ENCODE assay signal across 17 cellular contexts in genomic region chr11:118343248-118343647, GRCh38. TPM values are rescaled to one million over a fixed set of nuclear protein-coding genes. Genes with fewer than 3 reads are reported as not detected.
A peak's percentile ranks its signal among the peaks of the same experiment; 100 is the strongest.
DNase-seq lines count a peak whose midpoint lies in the region; ATAC-seq and TF ChIP-seq lines count a peak whose summit lies in the region.
"Had no signal": no experiment of that assay in that cellular context is flagged by ENCODE, and none has a peak within 500 bp of the region (broad histone marks: within the 10 kb centered on the region; RNA-seq: fewer than 3 reads in every experiment).

No MANE protein-coding gene starts in this region.

- peak overlapping the region; percentile 90 for H3K4me3 Mint-ChIP-seq in activated CD4-positive, alpha-beta T cell treated with anti-CD3 and anti-CD28 coated beads, Interleukin-2, amount 10 ng/mL, durations not matched to agents 24 days and 14 days
- peak overlapping the region; percentile 94 for H3K4me3 Mint-ChIP-seq in activated naive CD8-positive, alpha-beta T cell treated with anti-CD3 and anti-CD28 coated beads for 36 hours
- peak overlapping the region; percentile 89 for H3K4me3 Mint-ChIP-seq in stimulated activated naive CD8-positive, alpha-beta T cell treated with anti-CD3 and anti-CD28 coated beads, Interleukin-15, Interleukin-2, amounts not matched to agents 100 ng/mL and 50 ng/mL, for 24 hours

- H3K4me3 ChIP-seq in foreskin fibroblast (ENCODE audit: low read depth in 1 of 2, low read length in 2 of 2) = no peak overlapping the region
- H3K4me3 ChIP-seq: body of pancreas, dorsolateral prefrontal cortex, hepatocyte had no signal

- peaks cover 54% of the 10 kb centered on the region for H3K36me3 Mint-ChIP-seq in activated CD4-positive, alpha-beta T cell treated with anti-CD3 and anti-CD28 coated beads, Interleukin-2, amount 10 ng/mL, durations not matched to agents 24 days and 14 days (ENCODE audit: low read depth)
- H3K36me3 Mint-ChIP-seq in activated naive CD8-positive, alpha-beta T cell treated with anti-CD3 and anti-CD28 coated beads for 36 hours = peaks cover 66% of the 10 kb centered on the region
- peaks cover 54% of the 10 kb centered on the region for H3K36me3 Mint-ChIP-seq in stimulated activated naive CD8-positive, alpha-beta T cell treated with anti-CD3 and anti-CD28 coated beads, Interleukin-15, Interleukin-2, amounts not matched to agents 100 ng/mL and 50 ng/mL, for 24 hours (ENCODE audit: low read depth)

- peaks cover 3% of the 10 kb centered on the region for H3K9me3 Mint-ChIP-seq in activated CD4-positive, alpha-beta T cell treated with anti-CD3 and anti-CD28 coated beads, Interleukin-2, amount 10 ng/mL, durations not matched to agents 24 days and 14 days
- H3K9me3 Mint-ChIP-seq in activated naive CD8-positive, alpha-beta T cell treated with anti-CD3 and anti-CD28 coated beads for 36 hours = no peaks in the 10 kb centered on the region
- H3K9me3 Mint-ChIP-seq in stimulated activated naive CD8-positive, alpha-beta T cell treated with anti-CD3 and anti-CD28 coated beads, Interleukin-15, Interleukin-2, amounts not matched to agents 100 ng/mL and 50 ng/mL, for 24 hours = no peaks in the 10 kb centered on the region

- H3K27me3 Mint-ChIP-seq in activated CD4-positive, alpha-beta T cell treated with anti-CD3 and anti-CD28 coated beads, Interleukin-2, amount 10 ng/mL, durations not matched to agents 24 days and 14 days = no peaks in the 10 kb centered on the region
- H3K27me3 Mint-ChIP-seq in activated naive CD8-positive, alpha-beta T cell treated with anti-CD3 and anti-CD28 coated beads for 36 hours = no peaks in the 10 kb centered on the region
- H3K27me3 Mint-ChIP-seq in stimulated activated naive CD8-positive, alpha-beta T cell treated with anti-CD3 and anti-CD28 coated beads, Interleukin-15, Interleukin-2, amounts not matched to agents 100 ng/mL and 50 ng/mL, for 24 hours = no peaks in the 10 kb centered on the region

- peak overlapping the region; percentile 100 for H3K27ac Mint-ChIP-seq in activated CD4-positive, alpha-beta T cell treated with anti-CD3 and anti-CD28 coated beads, Interleukin-2, amount 10 ng/mL, durations not matched to agents 24 days and 14 days
- peak overlapping the region; percentile 98 for H3K27ac Mint-ChIP-seq in activated naive CD8-positive, alpha-beta T cell treated with anti-CD3 and anti-CD28 coated beads for 36 hours
- H3K27ac Mint-ChIP-seq in stimulated activated naive CD8-positive, alpha-beta T cell treated with anti-CD3 and anti-CD28 coated beads, Interleukin-15, Interleukin-2, amounts not matched to agents 100 ng/mL and 50 ng/mL, for 24 hours = peak overlapping the region; percentile 98

- peak; percentile 74 for DNase-seq in activated effector memory CD4-positive, alpha-beta T cell treated with anti-CD3 and anti-CD28 coated beads, Interleukin-2, amount 50 U/mL, for 16 hours
- no peak for DNase-seq in activated effector memory CD4-positive, alpha-beta T cell treated with Interleukin-2 at 50 U/mL for 16 hours
- DNase-seq in activated CD4-positive, alpha-beta T cell treated with anti-CD3 and anti-CD28 coated beads, Interleukin-2, amount 10 ng/mL, durations not matched to agents 24 days and 14 days = peak; percentile 77
- DNase-seq in activated naive CD8-positive, alpha-beta T cell treated with anti-CD3 and anti-CD28 coated beads for 36 hours = peak; percentile 38
- no peak for DNase-seq in dedifferentiated amniotic fluid mesenchymal stem cell (ENCODE audit: extremely low spot score)
- DNase-seq in foreskin fibroblast = no peak
- DNase-seq in sciatic nerve (ENCODE audit: low spot score) = no peak
- DNase-seq: body of pancreas, dorsolateral prefrontal cortex, NCI-H2029, NCI-H526, right cardiac atrium, SK-N-SH had no signal

- no peak for TF ChIP-seq CTCF in foreskin fibroblast (IDR thresholded peaks at IDR 0.05; ENCODE audit: low read depth, low read length)

- intact Hi-C loops in activated CD4-positive, alpha-beta T cell treated with anti-CD3 and anti-CD28 coated beads, Interleukin-2, amount 10 ng/mL, durations not matched to agents 24 days and 14 days (cut with micrococcal nuclease) = loop anchor here (2.0 to 10.0 kb wide), 5 partner anchors 94 to 528 kb away; partner anchors contain the start of gene KMT2A
- intact Hi-C loops in sciatic nerve (cut with DNase I) = loop anchor here (10.0 kb wide), 1 partner anchor 58 kb away; no protein-coding TSS in a partner anchor

- no peak for ATAC-seq in sciatic nerve
- ATAC-seq: body of pancreas, right cardiac atrium had no signal

- peaks cover 76% of the 10 kb centered on the region for H3K4me1 Mint-ChIP-seq in activated CD4-positive, alpha-beta T cell treated with anti-CD3 and anti-CD28 coated beads, Interleukin-2, amount 10 ng/mL, durations not matched to agents 24 days and 14 days
- peaks cover 58% of the 10 kb centered on the region for H3K4me1 Mint-ChIP-seq in activated naive CD8-positive, alpha-beta T cell treated with anti-CD3 and anti-CD28 coated beads for 36 hours
- H3K4me1 Mint-ChIP-seq in stimulated activated naive CD8-positive, alpha-beta T cell treated with anti-CD3 and anti-CD28 coated beads, Interleukin-15, Interleukin-2, amounts not matched to agents 100 ng/mL and 50 ng/mL, for 24 hours (ENCODE audit: low read depth) = peaks cover 65% of the 10 kb centered on the region

RNA-seq across cellular contexts. Expression of gene CD3D, which starts 0.7 kb away (rescaled TPM):
- total RNA-seq in activated CD4-positive, alpha-beta T cell treated with anti-CD3 and anti-CD28 coated beads, Interleukin-2, amount 10 ng/mL, durations not matched to agents 24 days and 14 days = 381 and 400 TPM in 2 replicates
- total RNA-seq in activated naive CD8-positive, alpha-beta T cell treated with anti-CD3 and anti-CD28 coated beads for 36 hours = 100 to 1,000 TPM; 341 to 350 TPM
- 3.8 TPM for total RNA-seq in sciatic nerve
- total RNA-seq: kidney epithelial cell had no signal

RNA-seq across cellular contexts. Expression of gene CD3G, which starts 0.9 kb away (rescaled TPM):
- 143 and 145 TPM in 2 replicates for total RNA-seq in activated CD4-positive, alpha-beta T cell treated with anti-CD3 and anti-CD28 coated beads, Interleukin-2, amount 10 ng/mL, durations not matched to agents 24 days and 14 days
- 100 to 1,000 TPM; 133 to 142 TPM for total RNA-seq in activated naive CD8-positive, alpha-beta T cell treated with anti-CD3 and anti-CD28 coated beads for 36 hours
- 1.2 TPM for total RNA-seq in sciatic nerve
- total RNA-seq: body of pancreas, Daoy, kidney epithelial cell had no signal

RNA-seq across cellular contexts. Expression of gene UBE4A, which starts 16.2 kb away (rescaled TPM):
- 46.3 and 47.9 TPM in 2 replicates for total RNA-seq in activated CD4-positive, alpha-beta T cell treated with anti-CD3 and anti-CD28 coated beads, Interleukin-2, amount 10 ng/mL, durations not matched to agents 24 days and 14 days
- total RNA-seq in activated naive CD8-positive, alpha-beta T cell treated with anti-CD3 and anti-CD28 coated beads for 36 hours = 10 to 100 TPM; 55.0 to 56.3 TPM
- 40.8 TPM for total RNA-seq in sciatic nerve

RNA-seq across cellular contexts. Expression of gene CD3E, which starts 38.7 kb away (rescaled TPM):
- 571 TPM in 2 replicates for total RNA-seq in activated CD4-positive, alpha-beta T cell treated with anti-CD3 and anti-CD28 coated beads, Interleukin-2, amount 10 ng/mL, durations not matched to agents 24 days and 14 days
- 100 to 1,000 TPM; 364 TPM for total RNA-seq in activated naive CD8-positive, alpha-beta T cell treated with anti-CD3 and anti-CD28 coated beads for 36 hours
- 2.5 TPM for total RNA-seq in sciatic nerve
- total RNA-seq: Daoy, hepatocyte, kidney epithelial cell had no signal

RNA-seq across cellular contexts. Expression of gene ATP5MG, which starts 58.2 kb away (rescaled TPM):
- 220 and 228 TPM in 2 replicates for total RNA-seq in activated CD4-positive, alpha-beta T cell treated with anti-CD3 and anti-CD28 coated beads, Interleukin-2, amount 10 ng/mL, durations not matched to agents 24 days and 14 days
- total RNA-seq in activated naive CD8-positive, alpha-beta T cell treated with anti-CD3 and anti-CD28 coated beads for 36 hours = 100 to 1,000 TPM; 246 to 264 TPM
- 117 TPM for total RNA-seq in sciatic nerve

Comparison
In these comparisons a context has a peak if more than half of its experiments do, and no peak if none do; other contexts are left out.
1. DNase-seq: peak in activated effector memory CD4-positive, alpha-beta T cell treated with anti-CD3 and anti-CD28 coated beads, Interleukin-2, amount 50 U/mL, for 16 hours (single experiment), activated CD4-positive, alpha-beta T cell treated with anti-CD3 and anti-CD28 coated beads, Interleukin-2, amount 10 ng/mL, durations not matched to agents 24 days and 14 days (single experiment) and activated naive CD8-positive, alpha-beta T cell treated with anti-CD3 and anti-CD28 coated beads for 36 hours (single experiment); none in activated effector memory CD4-positive, alpha-beta T cell treated with Interleukin-2 at 50 U/mL for 16 hours (single experiment), dedifferentiated amniotic fluid mesenchymal stem cell (single experiment), foreskin fibroblast (0 of 2) and sciatic nerve (single experiment).
2. RNA of gene CD3D, which starts 0.7 kb away (total RNA-seq): 381 to 400 TPM in activated CD4-positive, alpha-beta T cell treated with anti-CD3 and anti-CD28 coated beads, Interleukin-2, amount 10 ng/mL, durations not matched to agents 24 days and 14 days and 341 to 350 TPM in activated naive CD8-positive, alpha-beta T cell treated with anti-CD3 and anti-CD28 coated beads for 36 hours; 3.8 TPM in sciatic nerve (single experiment); every median in the first group is over 10 times any median in the second.
3. RNA of gene CD3G, which starts 0.9 kb away (total RNA-seq): 143 to 145 TPM in activated CD4-positive, alpha-beta T cell treated with anti-CD3 and anti-CD28 coated beads, Interleukin-2, amount 10 ng/mL, durations not matched to agents 24 days and 14 days and 133 to 142 TPM in activated naive CD8-positive, alpha-beta T cell treated with anti-CD3 and anti-CD28 coated beads for 36 hours; 1.2 TPM in sciatic nerve (single experiment); every median in the first group is over 10 times any median in the second.
4. Peak in every context shown above with its lines, with median percentiles within 50 percentile points of each other: H3K27ac Mint-ChIP-seq and H3K4me3 Mint-ChIP-seq.